ENCODE assay signal across 8 cellular contexts in genomic region chr20:35994994-35995453, GRCh38. TPM values are rescaled to one million over a fixed set of nuclear protein-coding genes. Genes with fewer than 3 reads are reported as not detected.
DNase-seq lines count a peak whose midpoint lies in the region; ATAC-seq, FAIRE-seq and TF ChIP-seq lines count a peak whose summit lies in the region.

No MANE protein-coding gene starts in this region.

- H3K4me2 ChIP-seq in HepG2 (ENCODE audit: low read depth, low read length), result no peak overlapping the region

- no peak overlapping the region for H3K4me3 ChIP-seq in BE2C (ENCODE audit: low read depth, low read length)
- H3K4me3 ChIP-seq in coronary artery, result no peak overlapping the region
- H3K4me3 ChIP-seq in HepG2 (replicated peaks in 1 of 3; ENCODE audit: insufficient read depth in 1 of 3, low read depth in 2 of 3, low read length in 3 of 3), result no peak overlapping the region

- no peak overlapping the region for H2AFZ ChIP-seq in HepG2 (ENCODE audit: low read length)

- H3K4me1 ChIP-seq in BE2C (peaks cover 3% of the 10 kb centered on the region), HepG2 (ENCODE audit: insufficient read depth, low read length) (no peaks in the 10 kb centered on the region)

- peak; percentile 72 for FAIRE-seq in HepG2 (lab: Jason Lieb, UNC)

- H3K36me3 ChIP-seq in BE2C, result no peaks in the 10 kb centered on the region
- no peaks in the 10 kb centered on the region for H3K36me3 ChIP-seq in HepG2 (replicated peaks in 1 of 2; ENCODE audit: control insufficient read depth in 1 of 2, insufficient read depth in 2 of 2, low read length in 2 of 2)

- no peak overlapping the region for H3K9ac ChIP-seq in HepG2 (ENCODE audit: insufficient read depth, low read depth, low read length)

- TF ChIP-seq EP300 in HepG2 (IDR thresholded peaks at IDR 0.05; ENCODE audit: low read depth in 2 of 2, low read length in 2 of 2) (no peak), HepG2 (CRISPR knock-in tag; IDR thresholded peaks at IDR 0.05; ENCODE audit: borderline replicate concordance) (0 out of 2 replicates have a peak, but pooled peaks have one; percentile 18)

- H3K27ac ChIP-seq in coronary artery, result no peak overlapping the region
- no peak overlapping the region for H3K27ac ChIP-seq in HepG2 (ENCODE audit: extremely low read length, insufficient read depth, low read length)

- no peaks in the 10 kb centered on the region for H3K9me3 ChIP-seq in BE2C
- H3K9me3 ChIP-seq in HepG2 (ENCODE audit: low read length), result no peaks in the 10 kb centered on the region

- POLR2A ChIA-PET in HepG2 (lab: Yijun Ruan, JAX), result interaction anchor here (0.9 to 1.5 kb wide), 2 partner anchors 41 to 144 kb away, joined by 4 to 15 read pairs; partner anchors contain the start of gene SCAND1

- in situ Hi-C loops in HepG2 (cut with HindIII; ENCODE audit: extremely low pct_ligation_motif_present, low pct_unique_long_range_greater_than_20kb), result loop anchor here (5.0 kb wide), 2 partner anchors 142 to 202 kb away; no protein-coding TSS in a partner anchor

- TF ChIP-seq RAD21 in HepG2 (CRISPR knock-in tag; IDR thresholded peaks at IDR 0.05), result peak; percentile 99

- peak; percentile 98 for TF ChIP-seq CTCF in BE2C (IDR thresholded peaks at IDR 0.05; ENCODE audit: low read depth, low read length)
- TF ChIP-seq CTCF in coronary artery (IDR thresholded peaks at IDR 0.05), result peak; percentile 68
- peak; percentile 99 for TF ChIP-seq CTCF in HepG2 (CRISPR knock-in tag; IDR thresholded peaks at IDR 0.05)

- 4% methylated on average over 5 of the region's 6 CpGs for WGBS in HepG2 (ENCODE audit: low lambda C conversion rate)

- TF ChIP-seq POLR2A in HepG2 (IDR thresholded peaks at IDR 0.05; ENCODE audit: insufficient read depth in 1 of 2, low read depth in 2 of 2, low read length in 2 of 2), result no peak

- BruUV-seq in HepG2 (replicated peaks; lab: Mats Ljungman, UMichigan), result no TSS peak

- H3K79me2 ChIP-seq in HepG2 (ENCODE audit: insufficient read depth, low read length), result no peaks in the 10 kb centered on the region

- intact Hi-C loops in HepG2 (cut with micrococcal nuclease; ENCODE audit: unreplicated experiment), result loop anchor here (1.0 to 10.0 kb wide), 4 partner anchors 54 to 440 kb away; no protein-coding TSS in a partner anchor

- H3K27me3 ChIP-seq in BE2C (no peaks in the 10 kb centered on the region), HepG2 (ENCODE audit: control insufficient read depth in 1 of 2, insufficient read depth in 2 of 2, low read length in 2 of 2) (no peaks in the 10 kb centered on the region)

- DNase-seq in BE2C (peak; percentile 91), HK-2 (ENCODE audit: unreplicated experiment) (peak; percentile 89), NCI-H748 treated with DMSO at 0.1 percent for 48 hours (lab: John Stamatoyannopoulos, UW) (peak; percentile 65), coronary artery (ENCODE audit: low spot score) (peak; percentile 83), HepG2 (ENCODE audit: low spot score) (peak; percentile 85)
- DNase-seq in activated CD4-positive, alpha-beta T cell treated with anti-CD3 and anti-CD28 coated beads, Interleukin-2, amount 50 U/mL, for 1 hour, result peak; percentile 86
- peak; percentile 76 to 80 for DNase-seq in stimulated activated CD4-positive, alpha-beta T cell treated with anti-CD3 and anti-CD28 coated beads, Interleukin-4, amount 100 ng/mL, for 4 hours

- no peaks in the 10 kb centered on the region for H4K20me1 ChIP-seq in HepG2 (ENCODE audit: insufficient read depth, low read length)

- peak; percentile 98 for ATAC-seq in HepG2
- ATAC-seq in GM21447 (IDR thresholded peaks at IDR 0.05; ENCODE audit: unreplicated experiment), result no peak

- CTCF ChIA-PET in HepG2 (lab: Yijun Ruan, JAX; ENCODE audit: low intra/inter-chr PET ratio, low total read pairs), result interaction anchor here (1.5 to 7.4 kb wide), 3 partner anchors 143 to 444 kb away, joined by 3 to 259 read pairs (median 34); no protein-coding TSS in a partner anchor

TF ChIP-seq in HepG2, 621 proteins besides CTCF, POLR2A, EP300 and RAD21 (continues in another document):
- TF ChIP-seq BHLHE40 (IDR thresholded peaks at IDR 0.05; ENCODE audit: low read length) (no peak; the same call in 1 of the 2 replicates), SMAD9 (CRISPR knock-in tag; IDR thresholded peaks at IDR 0.05) (0 out of 2 replicates have a peak, but pooled peaks have one; percentile 63), SRSF9 (IDR thresholded peaks at IDR 0.05; ENCODE audit: borderline replicate concordance, insufficient read depth, low read depth, low read length, poor library complexity, severe bottlenecking) (no peak), ZGPAT (CRISPR knock-in tag; IDR thresholded peaks at IDR 0.05) (peak; percentile 55; the same call in 1 of the 2 replicates), ZNF180 (CRISPR knock-in tag; IDR thresholded peaks at IDR 0.05; ENCODE audit: borderline replicate concordance, low read depth) (no peak), TBX3 (IDR thresholded peaks at IDR 0.05; ENCODE audit: borderline replicate concordance) (no peak), ZKSCAN5 (CRISPR knock-in tag; IDR thresholded peaks at IDR 0.05) (no peak), TBX2 (CRISPR knock-in tag; IDR thresholded peaks at IDR 0.05; ENCODE audit: borderline replicate concordance) (0 out of 2 replicates have a peak, but pooled peaks have one; percentile 12), NFKB2 (CRISPR knock-in tag; IDR thresholded peaks at IDR 0.05; ENCODE audit: borderline replicate concordance) (peak; percentile 70; the same call in 1 of the 2 replicates), RBAK (CRISPR knock-in tag; IDR thresholded peaks at IDR 0.05) (no peak), ZNF746 (CRISPR knock-in tag; IDR thresholded peaks at IDR 0.05) (no peak)

RNA-seq across cellular contexts. Expression of gene CNBD2, which starts 26.6 kb away (rescaled TPM):
- polyA plus RNA-seq in BE2C (2012; ENCODE audit: insufficient read depth, insufficient read length, low read depth), result 0.31 TPM
- 12.4 and 13.8 TPM in 2 replicates for total RNA-seq in HepG2 (2016; rRNA removed; fragmentation: Illumina TruSeq; extraction: Trizol)
- total RNA-seq in HepG2 (2016; cell fraction: cytosol; rRNA removed; fragmentation: Illumina TruSeq; extraction: Trizol; ENCODE audit: low read depth), result 12.1 and 21.0 TPM in 2 replicates
- 12.3 and 13.6 TPM in 2 replicates for total RNA-seq in HepG2 (2016; cell fraction: insoluble cytoplasmic fraction; rRNA removed; fragmentation: Illumina TruSeq; extraction: Trizol)
- 17.3 and 23.9 TPM in 2 replicates for total RNA-seq in HepG2 (2016; cell fraction: membrane; rRNA removed; fragmentation: Illumina TruSeq; extraction: Trizol)
- total RNA-seq in HepG2 (2016; cell fraction: nucleus; rRNA removed; fragmentation: Illumina TruSeq; extraction: Trizol), result 10.0 and 11.4 TPM in 2 replicates
- polyA plus RNA-seq in HepG2 (2011; rRNA removed), result 22.8 and 23.4 TPM in 2 replicates
- 21.1 and 24.5 TPM in 2 replicates for polyA plus RNA-seq in HepG2 (2011; cell fraction: cytosol; rRNA removed)
- 18.7 and 23.9 TPM in 2 replicates for polyA plus RNA-seq in HepG2 (2011; cell fraction: nucleus; rRNA removed)
- 12.3 and 14.5 TPM in 2 replicates for polyA plus RNA-seq in HepG2 (2012)
- 19.5 and 24.0 TPM in 2 replicates for polyA plus RNA-seq in HepG2 (2016; cell fraction: cytosol; fragmentation: Illumina TruSeq; extraction: Trizol; ENCODE audit: low read depth)
- polyA plus RNA-seq in HepG2 (2016; cell fraction: insoluble cytoplasmic fraction; fragmentation: Illumina TruSeq; extraction: Trizol; ENCODE audit: low read depth), result 15.6 and 19.5 TPM in 2 replicates
- 18.5 and 22.3 TPM in 2 replicates for polyA plus RNA-seq in HepG2 (2016; cell fraction: membrane; fragmentation: Illumina TruSeq; extraction: Trizol; ENCODE audit: low read depth)
- polyA plus RNA-seq in HepG2 (2016; cell fraction: nucleus; fragmentation: Illumina TruSeq; extraction: Trizol; ENCODE audit: insufficient read depth, low read depth), result 16.4 and 20.6 TPM in 2 replicates
- 2.0 and 5.3 TPM in 2 replicates for polyA minus RNA-seq in HepG2 (2011; rRNA and poly(A)+ RNA removed; ENCODE audit: low replicate concordance)
- 4.2 and 5.2 TPM in 2 replicates for polyA minus RNA-seq in HepG2 (2011; cell fraction: cytosol; rRNA and poly(A)+ RNA removed)
- polyA minus RNA-seq in HepG2 (2011; cell fraction: nucleus; rRNA and poly(A)+ RNA removed), result 7.7 and 8.5 TPM in 2 replicates

RNA-seq across cellular contexts. Expression of gene SCAND1, which starts 40.7 kb away (rescaled TPM):
- 379 TPM for polyA plus RNA-seq in BE2C (2012; ENCODE audit: insufficient read depth, insufficient read length, low read depth)
- total RNA-seq in HepG2 (2016; rRNA removed; fragmentation: Illumina TruSeq; extraction: Trizol), result 86.3 and 109 TPM in 2 replicates
- 35.8 and 45.6 TPM in 2 replicates for total RNA-seq in HepG2 (2016; cell fraction: cytosol; rRNA removed; fragmentation: Illumina TruSeq; extraction: Trizol; ENCODE audit: low read depth)
- 84.6 and 104 TPM in 2 replicates for total RNA-seq in HepG2 (2016; cell fraction: insoluble cytoplasmic fraction; rRNA removed; fragmentation: Illumina TruSeq; extraction: Trizol)
- total RNA-seq in HepG2 (2016; cell fraction: membrane; rRNA removed; fragmentation: Illumina TruSeq; extraction: Trizol), result 37.7 and 45.1 TPM in 2 replicates
- total RNA-seq in HepG2 (2016; cell fraction: nucleus; rRNA removed; fragmentation: Illumina TruSeq; extraction: Trizol), result 33.5 and 37.6 TPM in 2 replicates
- 19.3 and 25.5 TPM in 2 replicates for polyA plus RNA-seq in HepG2 (2011; rRNA removed)
- 23.9 and 54.3 TPM in 2 replicates for polyA plus RNA-seq in HepG2 (2011; cell fraction: cytosol; rRNA removed)
- 51.9 and 57.0 TPM in 2 replicates for polyA plus RNA-seq in HepG2 (2011; cell fraction: nucleus; rRNA removed)
- 21.2 and 23.7 TPM in 2 replicates for polyA plus RNA-seq in HepG2 (2012)
- 35.0 and 35.6 TPM in 2 replicates for polyA plus RNA-seq in HepG2 (2016; cell fraction: cytosol; fragmentation: Illumina TruSeq; extraction: Trizol; ENCODE audit: low read depth)
- polyA plus RNA-seq in HepG2 (2016; cell fraction: insoluble cytoplasmic fraction; fragmentation: Illumina TruSeq; extraction: Trizol; ENCODE audit: low read depth), result 80.7 and 95.3 TPM in 2 replicates
- 26.0 and 27.7 TPM in 2 replicates for polyA plus RNA-seq in HepG2 (2016; cell fraction: membrane; fragmentation: Illumina TruSeq; extraction: Trizol; ENCODE audit: low read depth)
- 59.0 and 66.7 TPM in 2 replicates for polyA plus RNA-seq in HepG2 (2016; cell fraction: nucleus; fragmentation: Illumina TruSeq; extraction: Trizol; ENCODE audit: insufficient read depth, low read depth)
- 4.2 and 28.6 TPM in 2 replicates for polyA minus RNA-seq in HepG2 (2011; rRNA and poly(A)+ RNA removed; ENCODE audit: low replicate concordance)
- polyA minus RNA-seq in HepG2 (2011; cell fraction: cytosol; rRNA and poly(A)+ RNA removed), result 37.4 and 37.9 TPM in 2 replicates
- 10.8 and 19.3 TPM in 2 replicates for polyA minus RNA-seq in HepG2 (2011; cell fraction: nucleus; rRNA and poly(A)+ RNA removed)
